ENCODE assay signal across 23 cellular contexts in genomic region chr7:149473251-149473650, GRCh38.
"Had no signal": no experiment of that assay in that cellular context is flagged by ENCODE, and none has a peak within 500 bp of the region (broad histone marks: within the 10 kb centered on the region; RNA-seq: fewer than 3 reads in every experiment).

No MANE protein-coding gene starts in this region.

- H3K4me1 Mint-ChIP-seq: activated CD4-positive, alpha-beta memory T cell treated with anti-CD3 and anti-CD28 coated beads, Interleukin-2, amount 10 ng/mL, durations not matched to agents 7 days and 5 days; activated CD4-positive, alpha-beta T cell treated with anti-CD3 and anti-CD28 coated beads for 36 hours; activated naive CD4-positive, alpha-beta T cell treated with anti-CD3 and anti-CD28 coated beads, Interleukin-2, amount 10 ng/mL, durations not matched to agents 7 days and 5 days; brain had no signal

- H3K27ac Mint-ChIP-seq: activated CD4-positive, alpha-beta memory T cell treated with anti-CD3 and anti-CD28 coated beads, Interleukin-2, amount 10 ng/mL, durations not matched to agents 7 days and 5 days; activated CD4-positive, alpha-beta T cell treated with anti-CD3 and anti-CD28 coated beads for 36 hours; activated naive CD4-positive, alpha-beta T cell treated with anti-CD3 and anti-CD28 coated beads, Interleukin-2, amount 10 ng/mL, durations not matched to agents 7 days and 5 days; activated naive CD8-positive, alpha-beta T cell treated with anti-CD3 and anti-CD28 coated beads, Interleukin-2, amount 10 ng/mL, durations not matched to agents 7 days and 5 days; activated T-cell treated with anti-CD3 and anti-CD28 coated beads, Interleukin-2, amount 50 U/mL, for 24 hours; activated T-cell treated with anti-CD3 and anti-CD28 coated beads, Interleukin-2, amount 50 U/mL, for 72 hours; brain had no signal

- H3K9me3 Mint-ChIP-seq: activated CD4-positive, alpha-beta memory T cell treated with anti-CD3 and anti-CD28 coated beads, Interleukin-2, amount 10 ng/mL, durations not matched to agents 7 days and 5 days; activated naive CD4-positive, alpha-beta T cell treated with anti-CD3 and anti-CD28 coated beads, Interleukin-2, amount 10 ng/mL, durations not matched to agents 7 days and 5 days; activated naive CD4-positive, alpha-beta T cell treated with anti-CD3 and anti-CD28 coated beads, Interleukin-2, amount 50 U/mL, for 72 hours; activated naive CD8-positive, alpha-beta T cell treated with anti-CD3 and anti-CD28 coated beads, Interleukin-2, amount 10 ng/mL, durations not matched to agents 7 days and 5 days; activated T-cell treated with anti-CD3 and anti-CD28 coated beads, Interleukin-2, amount 50 U/mL, for 24 hours had no signal

- H3K27me3 Mint-ChIP-seq: activated CD4-positive, alpha-beta memory T cell treated with anti-CD3 and anti-CD28 coated beads, Interleukin-2, amount 10 ng/mL, durations not matched to agents 7 days and 5 days; activated CD4-positive, alpha-beta T cell treated with anti-CD3 and anti-CD28 coated beads for 36 hours; activated naive CD8-positive, alpha-beta T cell treated with anti-CD3 and anti-CD28 coated beads, Interleukin-2, amount 10 ng/mL, durations not matched to agents 7 days and 5 days; activated T-cell treated with anti-CD3 and anti-CD28 coated beads, Interleukin-2, amount 50 U/mL, for 24 hours had no signal

- H3K4me3 Mint-ChIP-seq: activated CD4-positive, alpha-beta memory T cell treated with anti-CD3 and anti-CD28 coated beads, Interleukin-2, amount 10 ng/mL, durations not matched to agents 7 days and 5 days; activated CD4-positive, alpha-beta T cell treated with anti-CD3 and anti-CD28 coated beads for 36 hours; activated naive CD4-positive, alpha-beta T cell treated with anti-CD3 and anti-CD28 coated beads, Interleukin-2, amount 10 ng/mL, durations not matched to agents 7 days and 5 days; activated naive CD8-positive, alpha-beta T cell treated with anti-CD3 and anti-CD28 coated beads, Interleukin-2, amount 10 ng/mL, durations not matched to agents 7 days and 5 days; activated T-cell treated with anti-CD3 and anti-CD28 coated beads, Interleukin-2, amount 50 U/mL, for 24 hours; activated T-cell treated with anti-CD3 and anti-CD28 coated beads, Interleukin-2, amount 50 U/mL, for 72 hours; brain had no signal

- ATAC-seq: activated CD4-positive, alpha-beta T cell treated with anti-CD3 and anti-CD28 coated beads for 36 hours; activated naive CD4-positive, alpha-beta T cell treated with anti-CD3 and anti-CD28 coated beads, Interleukin-2, amount 50 U/mL, for 72 hours; activated T-cell treated with anti-CD3 and anti-CD28 coated beads, Interleukin-2, amount 50 U/mL, for 72 hours; esophagus mucosa; foreskin keratinocyte; gastrocnemius medialis; heart right ventricle had no signal

- DNase-seq: activated CD4-positive, alpha-beta memory T cell treated with anti-CD3 and anti-CD28 coated beads, Interleukin-2, amount 10 ng/mL, durations not matched to agents 7 days and 5 days; activated CD4-positive, alpha-beta T cell treated with anti-CD3 and anti-CD28 coated beads for 36 hours; activated CD4-positive, alpha-beta T cell treated with anti-CD3 and anti-CD28 coated beads, Interleukin-2, amount 50 U/mL, for 4 hours; activated CD4-positive, CD25-positive, alpha-beta regulatory T cell; activated CD4-positive, CD25-positive, alpha-beta regulatory T cell treated with anti-CD3 and anti-CD28 coated beads, Interleukin-2, amount 50 U/mL, for 72 hours; activated CD8-positive, alpha-beta memory T cell treated with anti-CD3 and anti-CD28 coated beads, Interleukin-2, amount 50 U/mL, for 48 hours; activated gamma-delta T cell; activated naive CD4-positive, alpha-beta T cell; activated naive CD4-positive, alpha-beta T cell treated with anti-CD3 and anti-CD28 coated beads, Interleukin-2, amount 10 ng/mL, durations not matched to agents 7 days and 5 days; activated naive CD8-positive, alpha-beta T cell treated with anti-CD3 and anti-CD28 coated beads, Interleukin-2, amount 10 ng/mL, durations not matched to agents 7 days and 5 days; activated T-cell treated with anti-CD3 and anti-CD28 coated beads for 4 hours; activated T-cell treated with anti-CD3 and anti-CD28 coated beads, Interleukin-2, amount 50 U/mL, for 24 hours; activated T-cell treated with anti-CD3 and anti-CD28 coated beads, Interleukin-2, amount 50 U/mL, for 72 hours; colonic mucosa; effector CD8-positive, alpha-beta T cell; foreskin keratinocyte; gastrocnemius medialis; glutamatergic neuron; heart right ventricle; T-helper 2 cell had no signal
